8 cellular contexts compared by ENCODE assay signal in the genomic region with DNA sequence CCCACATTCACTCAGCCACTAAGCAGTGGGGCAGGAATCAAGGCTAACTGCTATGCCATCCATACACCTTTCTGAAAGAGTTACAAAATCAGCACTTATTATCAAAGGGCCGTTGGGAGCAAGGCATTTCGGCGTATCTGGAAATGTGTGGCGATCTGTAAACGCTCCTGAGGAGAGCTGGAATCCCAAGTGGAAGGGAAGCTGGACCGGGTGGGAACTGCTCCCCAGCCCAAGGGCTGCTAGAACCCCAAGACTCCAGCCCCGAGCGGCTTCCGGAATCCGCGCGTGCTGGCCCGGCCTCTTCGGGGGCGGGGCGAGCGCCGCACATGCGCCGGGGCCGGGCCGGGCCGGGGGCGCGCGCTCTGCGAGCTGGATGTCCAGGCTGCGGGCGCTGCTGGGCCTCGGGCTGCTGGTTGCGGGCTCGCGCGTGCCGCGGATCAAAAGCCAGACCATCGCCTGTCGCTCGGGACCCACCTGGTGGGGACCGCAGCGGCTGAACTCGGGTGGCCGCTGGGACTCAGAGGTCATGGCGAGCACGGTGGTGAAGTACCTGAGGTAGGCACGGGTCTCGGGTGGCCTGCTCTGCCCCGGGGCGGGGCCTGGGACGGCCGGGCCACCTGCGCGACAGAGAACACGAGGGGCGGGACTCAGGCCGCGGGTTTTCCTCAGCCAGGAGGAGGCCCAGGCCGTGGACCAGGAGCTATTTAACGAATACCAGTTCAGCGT. TPM values are rescaled to one million over a fixed set of nuclear protein-coding genes. Genes with fewer than 3 reads are reported as not detected.
DNase-seq lines count a peak whose midpoint lies in the region; ATAC-seq and TF ChIP-seq lines count a peak whose summit lies in the region.

Gene NAXE, plus strand, starts transcription at position 345 of the 726 bp plus-strand sequence. Its CDS starts 29 bp downstream, at position 374.

- peak within 1 kb of the TSS; percentile 77 for H3K4me3 Mint-ChIP-seq in activated CD8-positive, alpha-beta T cell treated with anti-CD3 and anti-CD28 coated beads for 36 hours

- no peaks in the 10 kb centered on the region for H3K9me3 Mint-ChIP-seq in activated CD8-positive, alpha-beta T cell treated with anti-CD3 and anti-CD28 coated beads for 36 hours

- H3K27me3 ChIP-seq in BE2C, result no peaks in the 10 kb centered on the region
- no peaks in the 10 kb centered on the region for H3K27me3 ChIP-seq in lung (ENCODE audit: control insufficient read depth, insufficient read depth)

- H3K27ac Mint-ChIP-seq in activated CD8-positive, alpha-beta T cell treated with anti-CD3 and anti-CD28 coated beads for 36 hours, result peak within 1 kb of the TSS; percentile 87

- H3K9me3 ChIP-seq in BE2C (no peaks in the 10 kb centered on the region), lung (ENCODE audit: control insufficient read depth in 2 of 2, insufficient read depth in 1 of 2, low read length in 1 of 2) (no peaks in the 10 kb centered on the region)

- H3K27me3 Mint-ChIP-seq in activated CD8-positive, alpha-beta T cell treated with anti-CD3 and anti-CD28 coated beads for 36 hours, result no peaks in the 10 kb centered on the region

- peaks cover 27% of the 10 kb centered on the region for H3K36me3 Mint-ChIP-seq in activated CD8-positive, alpha-beta T cell treated with anti-CD3 and anti-CD28 coated beads for 36 hours (ENCODE audit: low read depth)

- CTCF ChIA-PET in activated CD8-positive, alpha-beta T cell treated with anti-CD3 and anti-CD28 coated beads for 36 hours (lab: Charles Lee), result interaction anchor here (0.8 to 5.8 kb wide), 16 partner anchors 9 to 146 kb away, joined by 3 to 24 read pairs (median 4); partner anchors contain the start of genes GPATCH4 and MEF2D

- H3K4me1 Mint-ChIP-seq in activated CD8-positive, alpha-beta T cell treated with anti-CD3 and anti-CD28 coated beads for 36 hours (ENCODE audit: low read depth), result peaks cover 30% of the 10 kb centered on the region

- DNase-seq in BE2C (peak; percentile 78), NCI-H526 treated with DMSO at 0.1 percent for 48 hours (lab: John Stamatoyannopoulos, UW) (peak; percentile 77), lung (ENCODE audit: low spot score) (peak; percentile 69)
- peak; percentile 73 for DNase-seq in activated CD8-positive, alpha-beta T cell treated with anti-CD3 and anti-CD28 coated beads for 36 hours
- DNase-seq in effector CD4-positive, alpha-beta T cell, result peak; percentile 62
- DNase-seq in stimulated activated CD4-positive, alpha-beta T cell treated with anti-CD3 and anti-CD28 coated beads, TNF-alpha, amount 100 ng/mL, for 48 hours (ENCODE audit: low read depth in 3 of 3), result peak; percentile 32 to 65 (median 44)

- H3K36me3 ChIP-seq in BE2C (peaks cover 45% of the 10 kb centered on the region), lung (ENCODE audit: control insufficient read depth in 2 of 2, insufficient read depth in 2 of 2, low read length in 2 of 2) (peaks cover 0 to 26% of the 10 kb centered on the region in 2 donors)

- TF ChIP-seq CTCF in BE2C (IDR thresholded peaks at IDR 0.05; ENCODE audit: low read depth, low read length) (no peak), lung (IDR thresholded peaks at IDR 0.05; ENCODE audit: control extremely low read depth, extremely low read depth) (no peak)
- no peak for TF ChIP-seq CTCF in activated CD8-positive, alpha-beta T cell treated with anti-CD3 and anti-CD28 coated beads for 36 hours (IDR thresholded peaks at IDR 0.05)

- POLR2A ChIA-PET in activated CD8-positive, alpha-beta T cell treated with anti-CD3 and anti-CD28 coated beads for 36 hours (lab: Charles Lee), result interaction anchor here (0.6 to 5.2 kb wide), 24 partner anchors 9 to 450 kb away, joined by 3 to 66 read pairs (median 4); partner anchors contain the start of genes GPATCH4, MEF2D and TTC24

- intact Hi-C loops in activated CD8-positive, alpha-beta T cell treated with anti-CD3 and anti-CD28 coated beads for 36 hours (cut with micrococcal nuclease), result no loop called here

- ATAC-seq in GM19043 (IDR thresholded peaks at IDR 0.05; ENCODE audit: low read depth, unreplicated experiment), result peak; percentile 85
- peak; percentile 79 for ATAC-seq in HG03280 (IDR thresholded peaks at IDR 0.05; ENCODE audit: unreplicated experiment)
- ATAC-seq in activated CD8-positive, alpha-beta T cell treated with anti-CD3 and anti-CD28 coated beads for 36 hours, result peak; percentile 92
- ATAC-seq in lung (ENCODE audit: insufficient read depth, low FRiP score), result peak; percentile 96

- peak within 1 kb of the TSS; percentile 91 for H3K27ac ChIP-seq in lung (ENCODE audit: low read depth in 1 of 2, low read length in 1 of 2)

- H3K4me1 ChIP-seq in BE2C, result no peaks in the 10 kb centered on the region
- peaks cover 0 to 3% of the 10 kb centered on the region in 2 donors for H3K4me1 ChIP-seq in lung (ENCODE audit: control insufficient read depth in 2 of 2, insufficient read depth in 2 of 2, low read length in 2 of 2)

- 0% methylated on average over 56 to 60 of the region's 60 CpGs for WGBS in lung, 2 donors

- H3K4me3 ChIP-seq in BE2C (ENCODE audit: low read depth, low read length), result peak within 1 kb of the TSS; percentile 88
- H3K4me3 ChIP-seq in lung, result peak within 1 kb of the TSS; percentile 79

RNA-seq across cellular contexts. Expression of gene NAXE, which starts in this region (rescaled TPM):
- 121 TPM for polyA plus RNA-seq in BE2C (2012; ENCODE audit: insufficient read depth, insufficient read length, low read depth)
- 10 to 100 TPM; 65.4 to 68.6 TPM for total RNA-seq in activated CD8-positive, alpha-beta T cell treated with anti-CD3 and anti-CD28 coated beads for 36 hours
- 10 to 100 TPM; 38.1 to 95.8 TPM for total RNA-seq in lung
- 10 to 100 TPM; 74.1 to 83.5 TPM for polyA plus RNA-seq in lung

Comparison
In these comparisons a context has a peak if more than half of its experiments do, and no peak if none do; other contexts are left out.
1. Peak in every context shown above with its lines: DNase-seq, ATAC-seq, H3K4me3 ChIP-seq and H3K27ac ChIP-seq.